Comparison of ENCODE assay signal across 23 cellular contexts in the genomic region with DNA sequence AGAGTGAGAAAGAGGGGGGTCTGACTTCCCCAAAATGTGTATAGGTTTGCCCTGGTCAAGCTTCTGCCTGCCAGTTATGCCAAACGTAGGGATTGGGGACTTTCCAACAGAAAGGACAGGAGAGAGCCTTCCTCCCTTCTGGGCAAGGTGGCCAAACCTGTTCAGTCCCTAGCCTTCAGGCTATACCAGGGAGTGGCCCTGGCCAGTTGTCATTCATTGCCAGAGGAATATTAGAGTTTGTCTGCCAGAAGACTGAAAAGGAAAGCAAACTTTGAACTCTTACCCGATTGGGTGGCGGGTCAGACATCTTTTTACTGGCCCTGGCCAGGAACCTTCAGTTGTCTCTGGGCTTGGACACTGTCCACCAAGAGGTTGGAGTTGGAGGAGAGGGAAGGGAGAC. TPM values are rescaled to one million over a fixed set of nuclear protein-coding genes. Genes with fewer than 3 reads are reported as not detected.
A peak's percentile ranks its signal among the peaks of the same experiment; 100 is the strongest.
DNase-seq lines count a peak whose midpoint lies in the region; ATAC-seq and TF ChIP-seq lines count a peak whose summit lies in the region.
"Had no signal": no experiment of that assay in that cellular context is flagged by ENCODE, and none has a peak within 500 bp of the region (broad histone marks: within the 10 kb centered on the region; RNA-seq: fewer than 3 reads in every experiment).

No MANE protein-coding gene starts in this region.

- H3K9me3 Mint-ChIP-seq in MCF 10A (ENCODE audit: unreplicated experiment) = peaks cover 5% of the 10 kb centered on the region
- H3K9me3 Mint-ChIP-seq in effector memory CD8-positive, alpha-beta T cell = peaks cover 4 to 7% of the 10 kb centered on the region in 2 donors

- H3K27me3 Mint-ChIP-seq in MCF 10A (ENCODE audit: insufficient read depth, unreplicated experiment) = no peaks in the 10 kb centered on the region
- H3K27me3 Mint-ChIP-seq in effector memory CD8-positive, alpha-beta T cell = no peaks in the 10 kb centered on the region
- H3K27me3 Mint-ChIP-seq: activated naive CD8-positive, alpha-beta T cell treated with anti-CD3 and anti-CD28 coated beads, Interleukin-2, amount 10 ng/mL, durations not matched to agents 7 days and 5 days; activated T-helper 17 cell treated with anti-CD3 and anti-CD28 coated beads, Interleukin-2, amount 50 U/mL, for 72 hours; stimulated activated naive CD8-positive, alpha-beta T cell treated with anti-CD3 and anti-CD28 coated beads, Interleukin-15, Interleukin-2, amounts not matched to agents 100 ng/mL and 50 ng/mL, for 24 hours had no signal

- intact Hi-C loops in MCF 10A (cut with micrococcal nuclease) = no loop called here
- intact Hi-C loops in gastrocnemius medialis (cut with DNase I; ENCODE audit: low total_unique reads) = no loop called here

- TF ChIP-seq CTCF in MCF 10A (IDR thresholded peaks at IDR 0.05; ENCODE audit: unreplicated experiment) (no peak), suprapubic skin (IDR thresholded peaks at IDR 0.05) (no peak), gastrocnemius medialis (IDR thresholded peaks at IDR 0.05 in 4 of 5, conservative IDR thresholded peaks at IDR 0.05 in 1 of 5) (no peak)

- no TSS peak for BruUV-seq in MCF 10A (replicated peaks; lab: Mats Ljungman, UMichigan)

- TF ChIP-seq POLR2A in suprapubic skin (IDR thresholded peaks at IDR 0.05) (no peak), gastrocnemius medialis (IDR thresholded peaks at IDR 0.05) (no peak)

- H3K36me3 ChIP-seq in suprapubic skin = peaks cover 12% of the 10 kb centered on the region
- H3K36me3 ChIP-seq in gastrocnemius medialis = no peaks in the 10 kb centered on the region

- H3K27ac Mint-ChIP-seq in MCF 10A (ENCODE audit: low read depth, unreplicated experiment) = no peak overlapping the region
- peak overlapping the region; percentile 17 to 67 for H3K27ac Mint-ChIP-seq in effector memory CD8-positive, alpha-beta T cell
- H3K27ac Mint-ChIP-seq: activated naive CD8-positive, alpha-beta T cell treated with anti-CD3 and anti-CD28 coated beads, Interleukin-2, amount 10 ng/mL, durations not matched to agents 7 days and 5 days; activated T-helper 17 cell treated with anti-CD3 and anti-CD28 coated beads, Interleukin-2, amount 50 U/mL, for 72 hours; stimulated activated naive CD8-positive, alpha-beta T cell treated with anti-CD3 and anti-CD28 coated beads, Interleukin-15, Interleukin-2, amounts not matched to agents 100 ng/mL and 50 ng/mL, for 24 hours had no signal

- no peak for ATAC-seq in effector memory CD8-positive, alpha-beta T cell (replicated peaks)
- ATAC-seq in gastrocnemius medialis = no peak
- ATAC-seq: activated T-helper 17 cell treated with anti-CD3 and anti-CD28 coated beads, Interleukin-2, amount 50 U/mL, for 72 hours; left ventricle myocardium superior had no signal

- H3K9me3 ChIP-seq in suprapubic skin (no peaks in the 10 kb centered on the region), gastrocnemius medialis (no peaks in the 10 kb centered on the region)

- H3K4me3 ChIP-seq in suprapubic skin = no peak overlapping the region
- no peak overlapping the region for H3K4me3 ChIP-seq in gastrocnemius medialis
- H3K4me3 ChIP-seq: GM23248, heart left ventricle, spleen, upper lobe of left lung had no signal

- H3K27ac ChIP-seq in suprapubic skin (no peak overlapping the region), gastrocnemius medialis (no peak overlapping the region)
- H3K27ac ChIP-seq: GM23248, heart left ventricle, spleen, upper lobe of left lung, VCaP had no signal

- CTCF ChIA-PET in MCF 10A (lab: Yijun Ruan, JAX) = no interaction called here

- H3K4me1 Mint-ChIP-seq in MCF 10A (ENCODE audit: insufficient read depth, unreplicated experiment) = peaks cover 14% of the 10 kb centered on the region
- peaks cover 4 to 9% of the 10 kb centered on the region in 2 donors for H3K4me1 Mint-ChIP-seq in effector memory CD8-positive, alpha-beta T cell (ENCODE audit: low read depth in 2 of 2)
- H3K4me1 Mint-ChIP-seq: activated naive CD8-positive, alpha-beta T cell treated with anti-CD3 and anti-CD28 coated beads, Interleukin-2, amount 10 ng/mL, durations not matched to agents 7 days and 5 days had no signal

- 73% methylated on average over 3 of the region's 3 CpGs for WGBS in suprapubic skin

- H3K27me3 ChIP-seq in suprapubic skin = no peaks in the 10 kb centered on the region
- no peaks in the 10 kb centered on the region for H3K27me3 ChIP-seq in gastrocnemius medialis
- H3K27me3 ChIP-seq: heart left ventricle, spleen, upper lobe of left lung had no signal

- H3K36me3 Mint-ChIP-seq in MCF 10A (ENCODE audit: insufficient read depth, unreplicated experiment) = peaks cover 59% of the 10 kb centered on the region
- H3K36me3 Mint-ChIP-seq in effector memory CD8-positive, alpha-beta T cell (ENCODE audit: insufficient read depth) = no peaks in the 10 kb centered on the region

- POLR2A ChIA-PET in MCF 10A (lab: Yijun Ruan, JAX) = no interaction called here

- no peak overlapping the region for H3K4me3 Mint-ChIP-seq in MCF 10A (ENCODE audit: unreplicated experiment)
- H3K4me3 Mint-ChIP-seq in effector memory CD8-positive, alpha-beta T cell = no peak overlapping the region
- H3K4me3 Mint-ChIP-seq: activated naive CD8-positive, alpha-beta T cell treated with anti-CD3 and anti-CD28 coated beads, Interleukin-2, amount 10 ng/mL, durations not matched to agents 7 days and 5 days; activated T-helper 17 cell treated with anti-CD3 and anti-CD28 coated beads, Interleukin-2, amount 50 U/mL, for 72 hours; stimulated activated naive CD8-positive, alpha-beta T cell treated with anti-CD3 and anti-CD28 coated beads, Interleukin-15, Interleukin-2, amounts not matched to agents 100 ng/mL and 50 ng/mL, for 24 hours had no signal

- no peak for TF ChIP-seq EP300 in suprapubic skin (IDR thresholded peaks at IDR 0.05)

- DNase-seq in T47D (ENCODE audit: low read depth in 1 of 2, low spot score in 1 of 2) (peak; percentile 6 to 88), MCF 10A (ENCODE audit: unreplicated experiment) (no peak), mucosa of gallbladder (ENCODE audit: low spot score) (peak; percentile 83), suprapubic skin (ENCODE audit: low spot score in 2 of 2) (no peak), gastrocnemius medialis (no peak), superior temporal gyrus (ENCODE audit: extremely low spot score) (no peak), NCI-H345 treated with DMSO at 0.1 percent for 48 hours (lab: John Stamatoyannopoulos, UW; ENCODE audit: unreplicated experiment) (no peak)
- DNase-seq in effector memory CD8-positive, alpha-beta T cell = no peak
- DNase-seq: activated CD4-positive, alpha-beta T cell treated with anti-CD3 and anti-CD28 coated beads, Interleukin-2, amount 50 U/mL, for 1 hour; activated naive CD8-positive, alpha-beta T cell treated with anti-CD3 and anti-CD28 coated beads, Interleukin-2, amount 10 ng/mL, durations not matched to agents 7 days and 5 days; GM23248; heart left ventricle; left ventricle myocardium superior; NCI-H2081; NCI-H510A; spleen; stimulated activated CD4-positive, alpha-beta T cell treated with anti-CD3 and anti-CD28 coated beads, Interleukin-4, amount 100 ng/mL, for 4 hours; upper lobe of left lung had no signal

- in situ Hi-C loops in T47D (cut with HindIII; ENCODE audit: low pct_unique_long_range_greater_than_20kb, low sequenced_read_pairs) = no loop called here
- in situ Hi-C loops in gastrocnemius medialis (cut with MboI; ENCODE audit: low sequenced_read_pairs in 4 of 4) = no loop called here

- peaks cover 8% of the 10 kb centered on the region for H3K4me1 ChIP-seq in suprapubic skin
- no peaks in the 10 kb centered on the region for H3K4me1 ChIP-seq in gastrocnemius medialis
- H3K4me1 ChIP-seq: spleen, upper lobe of left lung had no signal

RNA-seq across cellular contexts. Expression of a gene that starts 22.1 kb away (rescaled TPM):
- total RNA-seq in MCF 10A (2022) (63.4 and 70.1 TPM in 2 replicates), mucosa of gallbladder (45.6 TPM), suprapubic skin (10 to 100 TPM; 36.8 to 62.0 (median 52.6) TPM), gastrocnemius medialis (10 to 100 TPM; 44.3 to 51.7 (median 46.5) TPM)

RNA-seq across cellular contexts. Expression of a gene that starts 27.0 kb away (rescaled TPM):
- not detected in 2 replicates for total RNA-seq in MCF 10A (2022)
- total RNA-seq in mucosa of gallbladder = not detected
- total RNA-seq in suprapubic skin = not detected
- not detected for total RNA-seq in gastrocnemius medialis
- total RNA-seq: activated naive CD8-positive, alpha-beta T cell treated with anti-CD3 and anti-CD28 coated beads, Interleukin-2, amount 10 ng/mL, durations not matched to agents 7 days and 5 days; GM23248; heart left ventricle; left ventricle myocardium superior; mononuclear cell; spleen; T-helper 2 cell treated with Interferon-gamma antibody and Interleukin-4, amounts not matched to agents 100 ng/mL and 5 ng/mL, for 36 hours had no signal

Comparison
In these comparisons a context has a peak if more than half of its experiments do, and no peak if none do; other contexts are left out.
1. DNase-seq: peak in T47D (2 of 2) and mucosa of gallbladder (single experiment); none in MCF 10A (single experiment), effector memory CD8-positive, alpha-beta T cell (0 of 3), suprapubic skin (0 of 2), gastrocnemius medialis (0 of 2), superior temporal gyrus (single experiment) and NCI-H345 treated with DMSO at 0.1 percent for 48 hours (single experiment).